27 cellular contexts compared by ENCODE assay signal in the genomic region with DNA sequence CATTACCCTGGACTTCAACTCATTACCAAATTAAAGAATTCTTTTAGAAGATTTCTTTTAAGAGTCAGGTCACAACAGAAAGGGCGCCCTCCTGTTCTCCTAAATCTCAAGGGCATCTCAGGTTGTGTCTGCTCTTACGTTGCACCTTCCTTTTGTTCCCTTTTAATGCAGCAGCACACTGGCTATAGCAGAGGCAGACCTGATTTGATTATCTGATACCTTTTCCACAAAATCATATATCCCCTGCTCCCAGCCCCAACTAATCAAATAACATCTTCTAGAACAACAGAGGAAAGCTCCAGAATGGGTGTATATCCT. TPM values are rescaled to one million over a fixed set of nuclear protein-coding genes. Genes with fewer than 3 reads are reported as not detected.
DNase-seq lines count a peak whose midpoint lies in the region; ATAC-seq and TF ChIP-seq lines count a peak whose summit lies in the region.
"Had no signal": no experiment of that assay in that cellular context is flagged by ENCODE, and none has a peak within 500 bp of the region (broad histone marks: within the 10 kb centered on the region; RNA-seq: fewer than 3 reads in every experiment).

No MANE protein-coding gene starts in this region.

- POLR2A ChIA-PET in CD8-positive, alpha-beta T cell (lab: Charles Lee), result no interaction called here
- POLR2A ChIA-PET in activated CD4-positive, alpha-beta memory T cell treated with anti-CD3 and anti-CD28 coated beads, Interleukin-2, amount 10 ng/mL, durations not matched to agents 7 days and 5 days (lab: Charles Lee), result interaction anchor here (0.8 to 2.2 kb wide), 5 partner anchors 10 to 112 kb away, joined by 3 to 9 read pairs (median 4); a partner anchor contains a TSS

- H3K27me3 Mint-ChIP-seq in CD4-positive, CD25-positive, alpha-beta regulatory T cell, result no peaks in the 10 kb centered on the region
- H3K27me3 Mint-ChIP-seq in CD8-positive, alpha-beta T cell (ENCODE audit: low read depth), result no peaks in the 10 kb centered on the region
- no peaks in the 10 kb centered on the region for H3K27me3 Mint-ChIP-seq in activated CD4-positive, alpha-beta memory T cell treated with anti-CD3 and anti-CD28 coated beads, Interleukin-2, amount 10 ng/mL, durations not matched to agents 7 days and 5 days
- no peaks in the 10 kb centered on the region for H3K27me3 Mint-ChIP-seq in effector memory CD8-positive, alpha-beta T cell
- H3K27me3 Mint-ChIP-seq: activated naive CD4-positive, alpha-beta T cell treated with anti-CD3 and anti-CD28 coated beads, Interleukin-2, amount 50 U/mL, for 24 hours had no signal

- no peak for ATAC-seq in CD4-positive, CD25-positive, alpha-beta regulatory T cell (ENCODE audit: low read depth in 2 of 2)
- no peak for ATAC-seq in CD8-positive, alpha-beta T cell
- ATAC-seq in effector memory CD8-positive, alpha-beta T cell (replicated peaks), result no peak
- no peak for ATAC-seq in aorta (ENCODE audit: low FRiP score)
- ATAC-seq: activated CD4-positive, CD25-positive, alpha-beta regulatory T cell treated with anti-CD3 and anti-CD28 coated beads, Interleukin-2, amount 50 U/mL, for 24 hours; body of pancreas; mucosa of descending colon had no signal

- H3K27me3 ChIP-seq in CD4-positive, CD25-positive, alpha-beta regulatory T cell (ENCODE audit: control insufficient read depth, insufficient read depth, low read length), result no peaks in the 10 kb centered on the region
- no peaks in the 10 kb centered on the region for H3K27me3 ChIP-seq in CD8-positive, alpha-beta T cell (ENCODE audit: insufficient read depth, low read length)
- H3K27me3 ChIP-seq in aorta (ENCODE audit: control insufficient read depth in 1 of 2, insufficient read depth in 2 of 2, low read length in 1 of 2), result no peaks in the 10 kb centered on the region
- H3K27me3 ChIP-seq: body of pancreas, neural progenitor cell, Peyer's patch had no signal

- H3K4me3 Mint-ChIP-seq in CD4-positive, CD25-positive, alpha-beta regulatory T cell, result peak overlapping the region; percentile 2 to 76 (median 48)
- no peak overlapping the region for H3K4me3 Mint-ChIP-seq in CD8-positive, alpha-beta T cell
- no peak overlapping the region for H3K4me3 Mint-ChIP-seq in activated CD4-positive, alpha-beta memory T cell treated with anti-CD3 and anti-CD28 coated beads, Interleukin-2, amount 10 ng/mL, durations not matched to agents 7 days and 5 days
- peak overlapping the region in 1 of 2 donors; percentile 25 for H3K4me3 Mint-ChIP-seq in effector memory CD8-positive, alpha-beta T cell
- H3K4me3 Mint-ChIP-seq: activated naive CD4-positive, alpha-beta T cell treated with anti-CD3 and anti-CD28 coated beads, Interleukin-2, amount 50 U/mL, for 24 hours; neural progenitor cell had no signal

- no peaks in the 10 kb centered on the region for H3K36me3 ChIP-seq in CD4-positive, CD25-positive, alpha-beta regulatory T cell (ENCODE audit: control insufficient read depth, insufficient read depth, low read length)
- no peaks in the 10 kb centered on the region for H3K36me3 ChIP-seq in CD8-positive, alpha-beta T cell (ENCODE audit: insufficient read depth, low read length)
- peaks cover 0 to 1% of the 10 kb centered on the region in 2 donors for H3K36me3 ChIP-seq in aorta (ENCODE audit: control insufficient read depth in 1 of 2, insufficient read depth in 2 of 2, low read length in 1 of 2)
- H3K36me3 ChIP-seq: neural progenitor cell had no signal

- H3K27ac Mint-ChIP-seq in CD4-positive, CD25-positive, alpha-beta regulatory T cell, result peak overlapping the region; percentile 91 to 96 (median 94)
- H3K27ac Mint-ChIP-seq in CD8-positive, alpha-beta T cell, result peak overlapping the region; percentile 53
- H3K27ac Mint-ChIP-seq in activated CD4-positive, alpha-beta memory T cell treated with anti-CD3 and anti-CD28 coated beads, Interleukin-2, amount 10 ng/mL, durations not matched to agents 7 days and 5 days, result peak overlapping the region; percentile 74
- peak overlapping the region; percentile 76 to 86 for H3K27ac Mint-ChIP-seq in effector memory CD8-positive, alpha-beta T cell
- H3K27ac Mint-ChIP-seq: activated naive CD4-positive, alpha-beta T cell treated with anti-CD3 and anti-CD28 coated beads, Interleukin-2, amount 50 U/mL, for 24 hours; neural progenitor cell had no signal

- peaks cover 75% of the 10 kb centered on the region for H3K4me1 ChIP-seq in CD4-positive, CD25-positive, alpha-beta regulatory T cell (ENCODE audit: control insufficient read depth, insufficient read depth, low read length, poor library complexity, severe bottlenecking)
- no peaks in the 10 kb centered on the region for H3K4me1 ChIP-seq in CD8-positive, alpha-beta T cell (ENCODE audit: insufficient read depth, low read length)
- no peaks in the 10 kb centered on the region for H3K4me1 ChIP-seq in aorta (ENCODE audit: control insufficient read depth in 1 of 2, insufficient read depth in 2 of 2, low read length in 2 of 2)
- H3K4me1 ChIP-seq: body of pancreas, Peyer's patch had no signal

- peak overlapping the region; percentile 80 for H3K27ac ChIP-seq in CD4-positive, CD25-positive, alpha-beta regulatory T cell (ENCODE audit: insufficient read depth, low read length, poor library complexity, severe bottlenecking)
- no peak overlapping the region for H3K27ac ChIP-seq in CD8-positive, alpha-beta T cell (ENCODE audit: low read depth, low read length)
- H3K27ac ChIP-seq in aorta (ENCODE audit: low read depth in 1 of 2, low read length in 2 of 2), result no peak overlapping the region
- H3K27ac ChIP-seq: body of pancreas, left ventricle myocardium inferior, SK-N-MC had no signal

- CTCF ChIA-PET in CD8-positive, alpha-beta T cell (lab: Charles Lee), result interaction anchor here (1.3 to 2.8 kb wide), 4 partner anchors 27 to 120 kb away, joined by 4 to 8 read pairs (median 6); no protein-coding TSS in a partner anchor
- CTCF ChIA-PET in activated CD4-positive, alpha-beta memory T cell treated with anti-CD3 and anti-CD28 coated beads, Interleukin-2, amount 10 ng/mL, durations not matched to agents 7 days and 5 days (lab: Charles Lee), result interaction anchor here (0.6 to 2.7 kb wide), 3 partner anchors 43 to 420 kb away, joined by 3 to 10 read pairs (median 7); no protein-coding TSS in a partner anchor

- 98% methylated on average over 2 of the region's 2 CpGs for WGBS in aorta, 2 donors

- no peak for DNase-seq in CD4-positive, CD25-positive, alpha-beta regulatory T cell
- DNase-seq in CD8-positive, alpha-beta T cell, result no peak
- DNase-seq in activated CD4-positive, alpha-beta memory T cell treated with anti-CD3 and anti-CD28 coated beads, Interleukin-2, amount 10 ng/mL, durations not matched to agents 7 days and 5 days, result no peak
- no peak for DNase-seq in effector memory CD8-positive, alpha-beta T cell
- DNase-seq in SHP77 (lab: John Stamatoyannopoulos, UW) (no peak), H4 (ENCODE audit: low spot score) (no peak), aorta (no peak), SIG-M5 (lab: John Stamatoyannopoulos, UW) (no peak)
- DNase-seq: body of pancreas; cortex of kidney; HCEC 1CT; left ventricle myocardium inferior; mucosa of descending colon; NCI-H1092; NCI-H2081; NCI-H510A; NK-92 treated with Interleukin-12 subunit alpha and Interleukin-12 subunit beta, amount 100 ng/mL, for 24 hours; Peyer's patch; small intestine; stimulated activated CD4-positive, alpha-beta T cell treated with anti-CD3 and anti-CD28 coated beads, Interleukin-2, amount 100 ng/mL, for 48 hours; T1000 had no signal

- peak overlapping the region; percentile 20 for H3K4me3 ChIP-seq in CD4-positive, CD25-positive, alpha-beta regulatory T cell (ENCODE audit: low read depth, low read length)
- no peak overlapping the region for H3K4me3 ChIP-seq in CD8-positive, alpha-beta T cell (ENCODE audit: low read depth, low read length)
- H3K4me3 ChIP-seq in aorta (ENCODE audit: low read length in 2 of 2), result no peak overlapping the region
- H3K4me3 ChIP-seq: body of pancreas, left ventricle myocardium inferior, mucosa of descending colon, neural progenitor cell, Peyer's patch, SK-N-MC had no signal

- H3K4me1 Mint-ChIP-seq in CD4-positive, CD25-positive, alpha-beta regulatory T cell, result peaks cover 59 to 91% (median 74%) of the 10 kb centered on the region in 4 donors
- peaks cover 56% of the 10 kb centered on the region for H3K4me1 Mint-ChIP-seq in CD8-positive, alpha-beta T cell (ENCODE audit: low read depth)
- H3K4me1 Mint-ChIP-seq in activated CD4-positive, alpha-beta memory T cell treated with anti-CD3 and anti-CD28 coated beads, Interleukin-2, amount 10 ng/mL, durations not matched to agents 7 days and 5 days, result peaks cover 68% of the 10 kb centered on the region
- H3K4me1 Mint-ChIP-seq in effector memory CD8-positive, alpha-beta T cell (ENCODE audit: low read depth in 2 of 2), result peaks cover 23 to 72% of the 10 kb centered on the region in 2 donors
- H3K4me1 Mint-ChIP-seq: neural progenitor cell had no signal

- H3K9me3 ChIP-seq in CD4-positive, CD25-positive, alpha-beta regulatory T cell (ENCODE audit: control insufficient read depth in 2 of 2, low read length in 2 of 2), result no peaks in the 10 kb centered on the region
- H3K9me3 ChIP-seq in CD8-positive, alpha-beta T cell (ENCODE audit: low read length), result no peaks in the 10 kb centered on the region
- H3K9me3 ChIP-seq in aorta (ENCODE audit: control insufficient read depth, low read length), result no peaks in the 10 kb centered on the region
- H3K9me3 ChIP-seq: body of pancreas, left ventricle myocardium inferior, mucosa of descending colon, Peyer's patch had no signal

- intact Hi-C loops in CD8-positive, alpha-beta T cell (cut with DNase I, micrococcal nuclease), result no loop called here
- intact Hi-C loops in aorta (cut with DNase I), result no loop called here

- TF ChIP-seq CTCF in CD8-positive, alpha-beta T cell (IDR thresholded peaks at IDR 0.05), result no peak

- H3K9me3 Mint-ChIP-seq in CD4-positive, CD25-positive, alpha-beta regulatory T cell, result peaks cover 0 to 2% (median 0%) of the 10 kb centered on the region in 7 donors
- no peaks in the 10 kb centered on the region for H3K9me3 Mint-ChIP-seq in CD8-positive, alpha-beta T cell
- H3K9me3 Mint-ChIP-seq in activated CD4-positive, alpha-beta memory T cell treated with anti-CD3 and anti-CD28 coated beads, Interleukin-2, amount 10 ng/mL, durations not matched to agents 7 days and 5 days, result peaks cover 8% of the 10 kb centered on the region
- peaks cover 0 to 3% of the 10 kb centered on the region in 2 donors for H3K9me3 Mint-ChIP-seq in effector memory CD8-positive, alpha-beta T cell
- H3K9me3 Mint-ChIP-seq: activated naive CD4-positive, alpha-beta T cell treated with anti-CD3 and anti-CD28 coated beads, Interleukin-2, amount 50 U/mL, for 24 hours had no signal

- peaks cover 14% of the 10 kb centered on the region for H3K36me3 Mint-ChIP-seq in CD4-positive, CD25-positive, alpha-beta regulatory T cell
- peaks cover 38% of the 10 kb centered on the region for H3K36me3 Mint-ChIP-seq in CD8-positive, alpha-beta T cell
- peaks cover 13% of the 10 kb centered on the region for H3K36me3 Mint-ChIP-seq in activated CD4-positive, alpha-beta memory T cell treated with anti-CD3 and anti-CD28 coated beads, Interleukin-2, amount 10 ng/mL, durations not matched to agents 7 days and 5 days (ENCODE audit: low read depth)
- H3K36me3 Mint-ChIP-seq in effector memory CD8-positive, alpha-beta T cell (ENCODE audit: insufficient read depth), result peaks cover 5% of the 10 kb centered on the region

RNA-seq across cellular contexts. Expression of a gene that starts 40.1 kb away (rescaled TPM):
- total RNA-seq in CD4-positive, CD25-positive, alpha-beta regulatory T cell, result 72.8 TPM
- 100 to 1,000 TPM; 210 to 246 (median 236) TPM for polyA plus RNA-seq in CD4-positive, CD25-positive, alpha-beta regulatory T cell
- 1 to 10 TPM; 8.7 to 9.8 TPM for total RNA-seq in CD8-positive, alpha-beta T cell
- 10 to 100 TPM; 29.8 to 30.4 TPM for total RNA-seq in activated CD4-positive, alpha-beta memory T cell treated with anti-CD3 and anti-CD28 coated beads, Interleukin-2, amount 10 ng/mL, durations not matched to agents 7 days and 5 days
- not detected in 2 replicates for total RNA-seq in H4 (2014; rRNA removed; shearing (Covaris generic))
- total RNA-seq in aorta, result 1 to 10 TPM in 1 of 2 donors, under 1 TPM in 1; 0.75 to 1.0 TPM
- under 1 TPM in 1 of 2 donors, not detected in 1; 0.15 TPM for polyA plus RNA-seq in aorta
- total RNA-seq: body of pancreas, left ventricle myocardium inferior, LHCN-M2, pulmonary artery endothelial cell had no signal

Comparison
In these comparisons a context has a peak if more than half of its experiments do, and no peak if none do; other contexts are left out.
1. H3K4me3 Mint-ChIP-seq: peak in CD4-positive, CD25-positive, alpha-beta regulatory T cell (4 of 4); none in CD8-positive, alpha-beta T cell (single experiment) and activated CD4-positive, alpha-beta memory T cell treated with anti-CD3 and anti-CD28 coated beads, Interleukin-2, amount 10 ng/mL, durations not matched to agents 7 days and 5 days (single experiment).
2. Peak in every context shown above with its lines, with median percentiles within 50 percentile points of each other: H3K27ac Mint-ChIP-seq.